ENCODE assay signal across 8 cellular contexts in genomic region chr7:25069900-25070443, GRCh38. TPM values are rescaled to one million over a fixed set of nuclear protein-coding genes. Genes with fewer than 3 reads are reported as not detected.
A peak's percentile ranks its signal among the peaks of the same experiment; 100 is the strongest.
DNase-seq lines count a peak whose midpoint lies in the region; ATAC-seq, FAIRE-seq and TF ChIP-seq lines count a peak whose summit lies in the region.

No MANE protein-coding gene starts in this region.

- TF ChIP-seq POLR2A in body of pancreas (IDR thresholded peaks at IDR 0.05): no peak

- H3K27ac ChIP-seq in SU-DHL-6 (ENCODE audit: low read depth, low read length) (no peak overlapping the region), body of pancreas (no peak overlapping the region), smooth muscle cell (ENCODE audit: low read depth) (no peak overlapping the region)

- H3F3A ChIP-seq in SU-DHL-6 (ENCODE audit: insufficient read depth) (no peaks in the 10 kb centered on the region), smooth muscle cell (ENCODE audit: low read depth) (no peaks in the 10 kb centered on the region)

- H3K79me2 ChIP-seq in SU-DHL-6 (ENCODE audit: insufficient read depth, low read length) (no peaks in the 10 kb centered on the region), smooth muscle cell (ENCODE audit: low read depth) (no peaks in the 10 kb centered on the region)

- H3K9ac ChIP-seq in SU-DHL-6 (ENCODE audit: low read length): peak overlapping the region; percentile 29
- H3K9ac ChIP-seq in smooth muscle cell (ENCODE audit: low read depth): no peak overlapping the region

- H3K4me1 ChIP-seq in body of pancreas: peaks cover 5% of the 10 kb centered on the region
- no peaks in the 10 kb centered on the region for H3K4me1 ChIP-seq in smooth muscle cell (ENCODE audit: low read depth)

- WGBS in body of pancreas, 2 donors: 18 to 24% methylated on average over 11 of the region's 11 CpGs
- 24% methylated on average over 11 of the region's 11 CpGs for WGBS in smooth muscle cell (ENCODE audit: low lambda C conversion rate)

- H3K4me3 ChIP-seq in SU-DHL-6 (ENCODE audit: insufficient read depth, low read length, poor library complexity, severe bottlenecking) (peak overlapping the region; percentile 13), body of pancreas (no peak overlapping the region), smooth muscle cell (peak overlapping the region; percentile 30)

- H3K9me3 ChIP-seq in SU-DHL-6 (ENCODE audit: insufficient read depth, low read length): no peaks in the 10 kb centered on the region
- H3K9me3 ChIP-seq in body of pancreas: no peaks in the 10 kb centered on the region
- no peaks in the 10 kb centered on the region for H3K9me3 ChIP-seq in smooth muscle cell (replicated peaks; ENCODE audit: low read depth)

- H3K27me3 ChIP-seq in SU-DHL-6 (ENCODE audit: low read length) (no peaks in the 10 kb centered on the region), body of pancreas (no peaks in the 10 kb centered on the region), smooth muscle cell (ENCODE audit: low read depth) (no peaks in the 10 kb centered on the region)

- no peaks in the 10 kb centered on the region for H3K9me3 Mint-ChIP-seq in immature natural killer cell

- peak overlapping the region; percentile 83 for H2AFZ ChIP-seq in SU-DHL-6 (ENCODE audit: low read depth, low read length, severe bottlenecking)
- peak overlapping the region; percentile 13 for H2AFZ ChIP-seq in smooth muscle cell (ENCODE audit: low read depth)

- H3K4me1 Mint-ChIP-seq in immature natural killer cell: no peaks in the 10 kb centered on the region

- TF ChIP-seq CTCF in GM12872 (IDR thresholded peaks at IDR 0.05; ENCODE audit: insufficient read depth, low read depth, low read length) (peak; percentile 87), SU-DHL-6 (IDR thresholded peaks at IDR 0.05; ENCODE audit: insufficient read depth, low read length, poor library complexity, severe bottlenecking) (peak; percentile 81), body of pancreas (IDR thresholded peaks at IDR 0.05) (peak; percentile 81 to 96 (median 90)), smooth muscle cell (IDR thresholded peaks at IDR 0.05; ENCODE audit: borderline replicate concordance, insufficient read depth, poor library complexity, severe bottlenecking) (peak; percentile 95)

- H4K20me1 ChIP-seq in SU-DHL-6 (ENCODE audit: low read depth, low read length): no peaks in the 10 kb centered on the region
- H4K20me1 ChIP-seq in smooth muscle cell (ENCODE audit: low read depth): no peaks in the 10 kb centered on the region

- H3K9me2 ChIP-seq in SU-DHL-6 (replicated peaks; ENCODE audit: insufficient read depth, low read length): no peaks in the 10 kb centered on the region

- H3K36me3 ChIP-seq in SU-DHL-6 (ENCODE audit: low read length) (no peaks in the 10 kb centered on the region), body of pancreas (replicated peaks in 1 of 2; ENCODE audit: insufficient read depth in 1 of 2, low read depth in 2 of 2) (no peaks in the 10 kb centered on the region), smooth muscle cell (ENCODE audit: low read depth) (no peaks in the 10 kb centered on the region)

- H3K27ac Mint-ChIP-seq in immature natural killer cell: no peak overlapping the region

- peak; percentile 85 for ATAC-seq in body of pancreas
- ATAC-seq in HG03097 (IDR thresholded peaks at IDR 0.05; ENCODE audit: low FRiP score, unreplicated experiment): no peak

- peak; percentile 95 for FAIRE-seq in A204.1 (lab: Jason Lieb, UNC)

- intact Hi-C loops in body of pancreas (cut with DNase I): loop anchor here (5.0 kb wide), 1 partner anchor 253 kb away; no protein-coding TSS in a partner anchor

- H3K4me2 ChIP-seq in SU-DHL-6 (ENCODE audit: low read depth, low read length, poor library complexity, severe bottlenecking) (peak overlapping the region; percentile 51), smooth muscle cell (peak overlapping the region; percentile 77)

- DNase-seq in NCI-H1436 (lab: John Stamatoyannopoulos, UW) (peak; percentile 72), body of pancreas (peak; percentile 55 to 69 (median 60)), immature natural killer cell (peak; percentile 47 to 66 (median 58)), smooth muscle cell (lab: John Stamatoyannopoulos, UW; ENCODE audit: unreplicated experiment) (no peak)

- no peak overlapping the region for H3K4me3 Mint-ChIP-seq in immature natural killer cell

- peaks cover 0 to 8% (median 0%) of the 10 kb centered on the region in 3 donors for H3K27me3 Mint-ChIP-seq in immature natural killer cell (ENCODE audit: low read depth in 3 of 3)

- H3K36me3 Mint-ChIP-seq in immature natural killer cell: no peaks in the 10 kb centered on the region

RNA-seq across cellular contexts. Expression of gene CYCS, which starts 55.1 kb away (rescaled TPM):
- total RNA-seq in body of pancreas: 10 to 100 TPM in 1 of 2 donors, 1 to 10 TPM in 1; 5.9 to 11.7 TPM
- polyA plus RNA-seq in immature natural killer cell: 100 to 1,000 TPM; 142 to 264 (median 186) TPM
- total RNA-seq in smooth muscle cell: 80.8 and 100 TPM in 2 replicates
- 145 and 154 TPM in 2 replicates for polyA plus RNA-seq in smooth muscle cell

Comparison
In these comparisons a context has a peak if more than half of its experiments do, and no peak if none do; other contexts are left out.
1. H3K4me3 ChIP-seq: peak in SU-DHL-6 (single experiment) and smooth muscle cell (single experiment); none in body of pancreas (0 of 2).
2. Peak in every context shown above with its lines, with median percentiles within 50 percentile points of each other: CTCF ChIP-seq.